In genomic region chr12:106602071-106602470, GRCh38 we compare ENCODE assay signal across 25 cellular contexts. TPM values are rescaled to one million over a fixed set of nuclear protein-coding genes. Genes with fewer than 3 reads are reported as not detected.
"Had no signal": no experiment of that assay in that cellular context is flagged by ENCODE, and none has a peak within 500 bp of the region (broad histone marks: within the 10 kb centered on the region; RNA-seq: fewer than 3 reads in every experiment).

No MANE protein-coding gene starts in this region.

- H3K27me3 ChIP-seq: brain microvascular endothelial cell, gastrocnemius medialis had no signal

- FAIRE-seq: colon had no signal

- H3K9me3 ChIP-seq: esophagus squamous epithelium, gastrocnemius medialis had no signal

- H3K36me3 ChIP-seq: brain microvascular endothelial cell, esophagus squamous epithelium, gastrocnemius medialis had no signal

- H3K27ac ChIP-seq: brain microvascular endothelial cell, esophagus squamous epithelium, gastrocnemius medialis had no signal

- H3K36me3 Mint-ChIP-seq: activated naive CD4-positive, alpha-beta T cell treated with anti-CD3 and anti-CD28 coated beads, Interleukin-2, amount 50 U/mL, for 72 hours; memory B cell had no signal

- DNase-seq: activated B cell treated with CpG ODN at 0.5 μM for 24 hours; activated CD4-positive, alpha-beta T cell treated with anti-CD3 and anti-CD28 coated beads for 36 hours; activated CD4-positive, alpha-beta T cell treated with anti-CD3 and anti-CD28 coated beads, Interleukin-2, amount 50 U/mL, for 4 hours; activated CD8-positive, alpha-beta memory T cell treated with anti-CD3 and anti-CD28 coated beads for 24 hours; activated CD8-positive, alpha-beta memory T cell treated with anti-CD3 and anti-CD28 coated beads, Interleukin-2, amount 50 U/mL, for 4 hours; activated T-cell treated with anti-CD3 and anti-CD28 coated beads, Interleukin-2, amount 50 U/mL, for 24 hours; aorta; brain microvascular endothelial cell; central memory CD4-positive, alpha-beta T cell; esophagus squamous epithelium; gastrocnemius medialis; hippocampal formation; left ventricle myocardium superior; stimulated activated CD4-positive, alpha-beta T cell treated with anti-CD3 and anti-CD28 coated beads, Interleukin-4, amount 100 ng/mL, for 24 hours; stimulated activated naive CD4-positive, alpha-beta T cell treated with Interleukin-2 at 50 U/mL for 16 hours; T-helper 1 cell; T1000 had no signal

- H3K27me3 Mint-ChIP-seq: activated T-cell treated with anti-CD3 and anti-CD28 coated beads, Interleukin-2, amount 50 U/mL, for 24 hours had no signal

- H3K9me3 Mint-ChIP-seq: activated B cell treated with CpG ODN at 0.5 μM for 24 hours; activated naive CD4-positive, alpha-beta T cell treated with anti-CD3 and anti-CD28 coated beads, Interleukin-2, amount 50 U/mL, for 72 hours; activated T-cell treated with anti-CD3 and anti-CD28 coated beads, Interleukin-2, amount 50 U/mL, for 24 hours; activated T-helper 17 cell treated with anti-CD3 and anti-CD28 coated beads, Interleukin-2, amount 50 U/mL, for 72 hours; memory B cell had no signal

- H3K4me3 Mint-ChIP-seq: activated B cell treated with CpG ODN at 0.5 μM for 24 hours; activated CD4-positive, alpha-beta T cell treated with anti-CD3 and anti-CD28 coated beads for 36 hours; activated T-cell treated with anti-CD3 and anti-CD28 coated beads, Interleukin-2, amount 50 U/mL, for 24 hours; activated T-helper 17 cell treated with anti-CD3 and anti-CD28 coated beads, Interleukin-2, amount 50 U/mL, for 72 hours; memory B cell had no signal

- H3K4me1 ChIP-seq: esophagus squamous epithelium, gastrocnemius medialis had no signal

- H3K27ac Mint-ChIP-seq: activated B cell treated with CpG ODN at 0.5 μM for 24 hours; activated CD4-positive, alpha-beta T cell treated with anti-CD3 and anti-CD28 coated beads for 36 hours; activated naive CD4-positive, alpha-beta T cell treated with anti-CD3 and anti-CD28 coated beads, Interleukin-2, amount 50 U/mL, for 72 hours; activated T-cell treated with anti-CD3 and anti-CD28 coated beads, Interleukin-2, amount 50 U/mL, for 24 hours; activated T-helper 17 cell treated with anti-CD3 and anti-CD28 coated beads, Interleukin-2, amount 50 U/mL, for 72 hours; memory B cell; progenitor cell of endocrine pancreas had no signal

- H3K4me3 ChIP-seq: esophagus squamous epithelium, gastrocnemius medialis had no signal

- H3K4me1 Mint-ChIP-seq: activated B cell treated with CpG ODN at 0.5 μM for 24 hours; activated CD4-positive, alpha-beta T cell treated with anti-CD3 and anti-CD28 coated beads for 36 hours; activated T-helper 17 cell treated with anti-CD3 and anti-CD28 coated beads, Interleukin-2, amount 50 U/mL, for 72 hours had no signal

- ATAC-seq: activated CD4-positive, alpha-beta T cell treated with anti-CD3 and anti-CD28 coated beads for 36 hours; activated naive CD4-positive, alpha-beta T cell treated with anti-CD3 and anti-CD28 coated beads, Interleukin-2, amount 50 U/mL, for 72 hours; activated T-helper 17 cell treated with anti-CD3 and anti-CD28 coated beads, Interleukin-2, amount 50 U/mL, for 72 hours; gastrocnemius medialis; left ventricle myocardium superior had no signal

RNA-seq across cellular contexts. Expression of gene RFX4, which starts 19.3 kb away (rescaled TPM):
- total RNA-seq: activated B cell treated with CpG ODN at 0.5 μM for 24 hours; activated CD4-positive, alpha-beta T cell treated with anti-CD3 and anti-CD28 coated beads for 36 hours; activated naive CD4-positive, alpha-beta T cell treated with anti-CD3 and anti-CD28 coated beads, Interleukin-2, amount 50 U/mL, for 72 hours; activated T-helper 17 cell treated with anti-CD3 and anti-CD28 coated beads, Interleukin-2, amount 50 U/mL, for 72 hours; aorta; dermis microvascular lymphatic vessel endothelial cell; esophagus squamous epithelium; gastrocnemius medialis; left ventricle myocardium superior; osteoblast; progenitor cell of endocrine pancreas; ureter had no signal
- polyA plus RNA-seq: aorta had no signal
